Comparison of ENCODE assay signal across 26 cellular contexts in genomic region chr20:5482791-5483190, GRCh38.
A peak's percentile ranks its signal among the peaks of the same experiment; 100 is the strongest.
DNase-seq lines count a peak whose midpoint lies in the region; TF ChIP-seq lines count a peak whose summit lies in the region.
"Had no signal": no experiment of that assay in that cellular context is flagged by ENCODE, and none has a peak within 500 bp of the region (broad histone marks: within the 10 kb centered on the region; RNA-seq: fewer than 3 reads in every experiment).

No MANE protein-coding gene starts in this region.

- H3K4me3 ChIP-seq in choroid plexus epithelial cell (ENCODE audit: low read depth, low read length), result no peak overlapping the region
- H3K4me3 ChIP-seq: BLaER1 treated with 17β-estradiol and CSF1 and Interleukin-3, amounts not matched to agents 10 nM and 100 nM; cardiac muscle cell; colonic mucosa; heart right ventricle; lung; SJSA1; smooth muscle cell; thoracic aorta had no signal

- TF ChIP-seq CTCF in choroid plexus epithelial cell (conservative IDR thresholded peaks at IDR 0.05; ENCODE audit: low read depth, low read length) (no peak), GM10266 (IDR thresholded peaks at IDR 0.05; ENCODE audit: control insufficient read depth, insufficient read depth, low read depth, missing control alignments) (no peak)

- peak; percentile 14 for DNase-seq in DMS53 (lab: John Stamatoyannopoulos, UW)
- no peak for DNase-seq in DMS53 treated with DMSO at 0.1 percent for 48 hours (lab: John Stamatoyannopoulos, UW; ENCODE audit: unreplicated experiment)
- peak; percentile 90 for DNase-seq in NCI-H2029 (lab: John Stamatoyannopoulos, UW)
- DNase-seq in choroid plexus epithelial cell (ENCODE audit: low read depth), result peak; percentile 54
- peak; percentile 26 for DNase-seq in iris pigment epithelial cell (ENCODE audit: low read depth)
- no peak for DNase-seq in SKM-1 treated with dmso at 0.1 percent for 144 hours (lab: John Stamatoyannopoulos, UW; ENCODE audit: unreplicated experiment)
- no peak for DNase-seq in GM10266 (ENCODE audit: extremely low spot score)
- no peak for DNase-seq in activated CD4-positive, alpha-beta T cell treated with anti-CD3 and anti-CD28 coated beads for 48 hours
- DNase-seq: activated CD4-positive, alpha-beta T cell treated with anti-CD3 and anti-CD28 coated beads for 4 hours; activated CD8-positive, alpha-beta memory T cell treated with anti-CD3 and anti-CD28 coated beads for 24 hours; activated T-cell treated with anti-CD3 and anti-CD28 coated beads for 4 hours; anterior cingulate cortex; colonic mucosa; effector CD4-positive, alpha-beta T cell; heart right ventricle; NCI-H2081 treated with DMSO at 0.1 percent for 48 hours; stimulated activated CD4-positive, alpha-beta T cell treated with anti-CD3 and anti-CD28 coated beads, Interleukin-1b, Interleukin-23, amount 100 ng/mL, for 48 hours; stimulated activated CD8-positive, alpha-beta memory T cell treated with anti-CD3 and anti-CD28 coated beads, Interleukin-4, amount 100 ng/mL, for 48 hours; T-cell; WERI-Rb-1 had no signal

Comparison
In these comparisons a context has a peak if more than half of its experiments do, and no peak if none do; other contexts are left out.
1. DNase-seq: peak in DMS53 (single experiment), NCI-H2029 (single experiment), choroid plexus epithelial cell (single experiment) and iris pigment epithelial cell (single experiment); none in DMS53 treated with DMSO at 0.1 percent for 48 hours (single experiment), SKM-1 treated with dmso at 0.1 percent for 144 hours (single experiment), GM10266 (single experiment) and activated CD4-positive, alpha-beta T cell treated with anti-CD3 and anti-CD28 coated beads for 48 hours (single experiment).